In the genomic region with DNA sequence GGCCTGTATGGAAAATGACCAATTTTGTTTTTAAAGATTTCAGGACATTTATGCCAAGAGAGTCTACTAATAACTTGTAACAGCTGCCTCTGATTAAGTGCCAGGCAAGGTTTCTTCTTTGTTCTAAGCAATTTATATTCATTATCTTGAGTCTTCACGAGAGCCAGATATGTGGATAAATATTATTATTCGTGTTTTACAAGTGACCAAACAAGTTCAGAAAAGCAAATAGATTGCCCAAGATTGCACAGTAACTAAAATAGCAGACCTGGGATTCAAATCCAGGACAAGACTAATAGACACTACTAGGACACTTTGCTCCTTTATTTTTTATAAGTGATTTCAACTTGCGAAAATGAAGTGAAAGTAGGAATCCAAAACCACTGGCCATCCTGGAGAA, we compare ENCODE assay signal across 39 cellular contexts. TPM values are rescaled to one million over a fixed set of nuclear protein-coding genes. Genes with fewer than 3 reads are reported as not detected.
"Had no signal": no experiment of that assay in that cellular context is flagged by ENCODE, and none has a peak within 500 bp of the region (broad histone marks: within the 10 kb centered on the region; RNA-seq: fewer than 3 reads in every experiment).

No MANE protein-coding gene starts in this region.

- H3K4me3 Mint-ChIP-seq: activated B cell treated with CpG ODN at 0.5 μM for 24 hours; activated CD4-positive, alpha-beta memory T cell treated with anti-CD3 and anti-CD28 coated beads for 36 hours; activated CD4-positive, alpha-beta T cell treated with anti-CD3 and anti-CD28 coated beads, Interleukin-2, amount 10 ng/mL, durations not matched to agents 24 days and 14 days; activated CD8-positive, alpha-beta T cell treated with anti-CD3 and anti-CD28 coated beads for 36 hours; activated naive CD4-positive, alpha-beta T cell treated with anti-CD3 and anti-CD28 coated beads for 36 hours; activated naive CD8-positive, alpha-beta T cell treated with anti-CD3 and anti-CD28 coated beads for 36 hours; activated T-cell treated with anti-CD3 and anti-CD28 coated beads, Interleukin-2, amount 50 U/mL, for 4 hours; activated T-cell treated with anti-CD3 and anti-CD28 coated beads, Interleukin-2, amount 50 U/mL, for 72 hours; activated T-helper 1 cell treated with anti-CD3 and anti-CD28 coated beads, Interleukin-12 subunit alpha, Interleukin-12 subunit beta, Interleukin-2, Interleukin-4 antibody, amounts not matched to agents 30 ng/mL and 10 ng/mL and 1 ng/mL, durations not matched to agents 14 hours and 24 hours and 36 hours; activated T-helper 17 cell treated with anti-CD3 and anti-CD28 coated beads, Interleukin-2, amount 50 U/mL, for 72 hours; brain; central memory CD8-positive, alpha-beta T cell; T-helper 1 cell treated with Interleukin-12 subunit alpha and Interleukin-12 subunit beta and Interleukin-4 antibody, amounts not matched to agents 30 μg/mL and 1 μg/mL, for 36 hours; T-helper 2 cell treated with Interferon-gamma antibody and Interleukin-4, amounts not matched to agents 5 μg/mL and 100 μg/mL, for 36 hours had no signal

- H3K4me1 Mint-ChIP-seq: activated B cell treated with CpG ODN at 0.5 μM for 24 hours; activated CD4-positive, alpha-beta T cell treated with anti-CD3 and anti-CD28 coated beads, Interleukin-2, amount 10 ng/mL, durations not matched to agents 24 days and 14 days; activated T-helper 17 cell treated with anti-CD3 and anti-CD28 coated beads, Interleukin-2, amount 50 U/mL, for 72 hours; central memory CD8-positive, alpha-beta T cell had no signal

- H3K36me3 ChIP-seq: adrenal gland, cardiac muscle cell had no signal

- H3K4me1 ChIP-seq: adrenal gland had no signal

- H3K27ac Mint-ChIP-seq: activated B cell treated with CpG ODN at 0.5 μM for 24 hours; activated CD4-positive, alpha-beta memory T cell treated with anti-CD3 and anti-CD28 coated beads for 36 hours; activated CD4-positive, alpha-beta T cell treated with anti-CD3 and anti-CD28 coated beads, Interleukin-2, amount 10 ng/mL, durations not matched to agents 24 days and 14 days; activated CD8-positive, alpha-beta T cell treated with anti-CD3 and anti-CD28 coated beads for 36 hours; activated naive CD4-positive, alpha-beta T cell treated with anti-CD3 and anti-CD28 coated beads for 36 hours; activated naive CD4-positive, alpha-beta T cell treated with anti-CD3 and anti-CD28 coated beads, Interleukin-2, amount 50 U/mL, for 72 hours; activated naive CD8-positive, alpha-beta T cell treated with anti-CD3 and anti-CD28 coated beads for 36 hours; activated T-cell treated with anti-CD3 and anti-CD28 coated beads, Interleukin-2, amount 50 U/mL, for 72 hours; activated T-helper 1 cell treated with anti-CD3 and anti-CD28 coated beads, Interleukin-12 subunit alpha, Interleukin-12 subunit beta, Interleukin-2, Interleukin-4 antibody, amounts not matched to agents 30 ng/mL and 10 ng/mL and 1 ng/mL, durations not matched to agents 14 hours and 24 hours and 36 hours; activated T-helper 17 cell treated with anti-CD3 and anti-CD28 coated beads, Interleukin-2, amount 50 U/mL, for 72 hours; brain; T-helper 1 cell treated with Interleukin-12 subunit alpha and Interleukin-12 subunit beta and Interleukin-4 antibody, amounts not matched to agents 30 μg/mL and 1 μg/mL, for 36 hours; T-helper 2 cell treated with Interferon-gamma antibody and Interleukin-4, amounts not matched to agents 5 μg/mL and 100 μg/mL, for 36 hours had no signal

- H3K36me3 Mint-ChIP-seq: activated CD4-positive, alpha-beta memory T cell treated with anti-CD3 and anti-CD28 coated beads for 36 hours; activated naive CD4-positive, alpha-beta T cell treated with anti-CD3 and anti-CD28 coated beads, Interleukin-2, amount 50 U/mL, for 72 hours; activated naive CD8-positive, alpha-beta T cell treated with anti-CD3 and anti-CD28 coated beads for 36 hours; brain had no signal

- H3K9me3 Mint-ChIP-seq: activated B cell treated with CpG ODN at 0.5 μM for 24 hours; activated CD4-positive, alpha-beta memory T cell treated with anti-CD3 and anti-CD28 coated beads for 36 hours; activated CD8-positive, alpha-beta T cell treated with anti-CD3 and anti-CD28 coated beads for 36 hours; activated naive CD4-positive, alpha-beta T cell treated with anti-CD3 and anti-CD28 coated beads for 36 hours; activated naive CD4-positive, alpha-beta T cell treated with anti-CD3 and anti-CD28 coated beads, Interleukin-2, amount 50 U/mL, for 72 hours; activated naive CD8-positive, alpha-beta T cell treated with anti-CD3 and anti-CD28 coated beads for 36 hours; activated T-cell treated with anti-CD3 and anti-CD28 coated beads, Interleukin-2, amount 50 U/mL, for 4 hours; activated T-cell treated with anti-CD3 and anti-CD28 coated beads, Interleukin-2, amount 50 U/mL, for 72 hours; activated T-helper 1 cell treated with anti-CD3 and anti-CD28 coated beads, Interleukin-12 subunit alpha, Interleukin-12 subunit beta, Interleukin-2, Interleukin-4 antibody, amounts not matched to agents 30 ng/mL and 10 ng/mL and 1 ng/mL, durations not matched to agents 14 hours and 24 hours and 36 hours; activated T-helper 17 cell treated with anti-CD3 and anti-CD28 coated beads, Interleukin-2, amount 50 U/mL, for 72 hours; brain; central memory CD8-positive, alpha-beta T cell; T-helper 1 cell treated with Interleukin-12 subunit alpha and Interleukin-12 subunit beta and Interleukin-4 antibody, amounts not matched to agents 30 μg/mL and 1 μg/mL, for 36 hours; T-helper 2 cell treated with Interferon-gamma antibody and Interleukin-4, amounts not matched to agents 5 μg/mL and 100 μg/mL, for 36 hours had no signal

- DNase-seq: activated B cell treated with CpG ODN at 0.5 μM for 24 hours; activated CD4-positive, alpha-beta memory T cell treated with anti-CD3 and anti-CD28 coated beads for 36 hours; activated CD4-positive, alpha-beta T cell treated with anti-CD3 and anti-CD28 coated beads for 4 hours; activated CD4-positive, alpha-beta T cell treated with anti-CD3 and anti-CD28 coated beads, Interleukin-2, amount 10 ng/mL, durations not matched to agents 24 days and 14 days; activated CD4-positive, alpha-beta T cell treated with anti-CD3 and anti-CD28 coated beads, Interleukin-2, amount 50 U/mL, for 1 hour; activated CD4-positive, alpha-beta T cell treated with anti-CD3 and anti-CD28 coated beads, Interleukin-2, amount 50 U/mL, for 4 hours; activated CD4-positive, CD25-positive, alpha-beta regulatory T cell treated with anti-CD3 and anti-CD28 coated beads, Interleukin-2, amount 50 U/mL, for 72 hours; activated CD8-positive, alpha-beta memory T cell treated with anti-CD3 and anti-CD28 coated beads, Interleukin-2, amount 50 U/mL, for 4 hours; activated CD8-positive, alpha-beta T cell treated with anti-CD3 and anti-CD28 coated beads for 36 hours; activated effector memory CD4-positive, alpha-beta T cell treated with anti-CD3 and anti-CD28 coated beads, Interleukin-2, amount 50 U/mL, for 16 hours; activated gamma-delta T cell treated with Interleukin-2 at 50 U/mL for 16 hours; activated naive CD4-positive, alpha-beta T cell; activated naive CD4-positive, alpha-beta T cell treated with anti-CD3 and anti-CD28 coated beads for 36 hours; activated naive CD4-positive, alpha-beta T cell treated with anti-CD3 and anti-CD28 coated beads, Interleukin-2, amount 50 U/mL, for 16 hours; activated naive CD8-positive, alpha-beta T cell treated with anti-CD3 and anti-CD28 coated beads for 36 hours; activated T-cell treated with anti-CD3 and anti-CD28 coated beads for 4 hours; activated T-cell treated with anti-CD3 and anti-CD28 coated beads, Interleukin-2, amount 50 U/mL, for 1 hour; activated T-cell treated with anti-CD3 and anti-CD28 coated beads, Interleukin-2, amount 50 U/mL, for 4 hours; activated T-cell treated with anti-CD3 and anti-CD28 coated beads, Interleukin-2, amount 50 U/mL, for 72 hours; adrenal gland; amniotic stem cell; aorta; caudate nucleus; T-helper 2 cell; T-helper 9 cell had no signal

- H3K9me3 ChIP-seq: adrenal gland had no signal

- H3K27ac ChIP-seq: adrenal gland, cardiac muscle cell, VCaP had no signal

- ATAC-seq: activated CD8-positive, alpha-beta T cell treated with anti-CD3 and anti-CD28 coated beads for 36 hours; activated naive CD4-positive, alpha-beta T cell treated with anti-CD3 and anti-CD28 coated beads, Interleukin-2, amount 50 U/mL, for 72 hours; activated T-cell treated with anti-CD3 and anti-CD28 coated beads, Interleukin-2, amount 50 U/mL, for 4 hours; activated T-cell treated with anti-CD3 and anti-CD28 coated beads, Interleukin-2, amount 50 U/mL, for 72 hours; activated T-helper 17 cell treated with anti-CD3 and anti-CD28 coated beads, Interleukin-2, amount 50 U/mL, for 72 hours had no signal

- H3K27me3 ChIP-seq: adrenal gland had no signal

- H3K27me3 Mint-ChIP-seq: activated B cell treated with CpG ODN at 0.5 μM for 24 hours; activated naive CD8-positive, alpha-beta T cell treated with anti-CD3 and anti-CD28 coated beads for 36 hours; central memory CD8-positive, alpha-beta T cell had no signal

- FAIRE-seq: astrocyte, bronchial epithelial cell, colon, TTC549 had no signal

- H3K4me3 ChIP-seq: adrenal gland, cardiac muscle cell had no signal

RNA-seq across cellular contexts. Expression of gene DPT, which starts 30.1 kb away (rescaled TPM):
- total RNA-seq: activated B cell treated with CpG ODN at 0.5 μM for 24 hours; activated CD4-positive, alpha-beta memory T cell treated with anti-CD3 and anti-CD28 coated beads for 36 hours; activated CD4-positive, alpha-beta T cell treated with anti-CD3 and anti-CD28 coated beads, Interleukin-2, amount 10 ng/mL, durations not matched to agents 24 days and 14 days; activated CD8-positive, alpha-beta memory T cell treated with anti-CD3 and anti-CD28 coated beads for 36 hours; activated CD8-positive, alpha-beta T cell treated with anti-CD3 and anti-CD28 coated beads for 36 hours; activated naive CD4-positive, alpha-beta T cell treated with anti-CD3 and anti-CD28 coated beads for 36 hours; activated naive CD4-positive, alpha-beta T cell treated with anti-CD3 and anti-CD28 coated beads, Interleukin-2, amount 50 U/mL, for 72 hours; activated naive CD8-positive, alpha-beta T cell treated with anti-CD3 and anti-CD28 coated beads for 36 hours; activated T-cell treated with anti-CD3 and anti-CD28 coated beads, Interleukin-2, amount 50 U/mL, for 4 hours; activated T-cell treated with anti-CD3 and anti-CD28 coated beads, Interleukin-2, amount 50 U/mL, for 72 hours; activated T-helper 1 cell treated with anti-CD3 and anti-CD28 coated beads, Interleukin-12 subunit alpha, Interleukin-12 subunit beta, Interleukin-2, Interleukin-4 antibody, amounts not matched to agents 30 ng/mL and 10 ng/mL and 1 ng/mL, durations not matched to agents 14 hours and 24 hours and 36 hours; activated T-helper 17 cell treated with anti-CD3 and anti-CD28 coated beads, Interleukin-2, amount 50 U/mL, for 72 hours; astrocyte; bronchial epithelial cell; cardiac muscle cell had no signal
